ENCODE assay signal across 9 cellular contexts in genomic region chr1:12152106-12152891, GRCh38. TPM values are rescaled to one million over a fixed set of nuclear protein-coding genes. Genes with fewer than 3 reads are reported as not detected.
DNase-seq lines count a peak whose midpoint lies in the region; ATAC-seq and TF ChIP-seq lines count a peak whose summit lies in the region.
"Had no signal": no experiment of that assay in that cellular context is flagged by ENCODE, and none has a peak within 500 bp of the region (broad histone marks: within the 10 kb centered on the region; RNA-seq: fewer than 3 reads in every experiment).

No MANE protein-coding gene starts in this region.

- TF ChIP-seq CTCF in left ventricle myocardium inferior (IDR thresholded peaks at IDR 0.05; ENCODE audit: borderline replicate concordance) = no peak
- no peak for TF ChIP-seq CTCF in upper lobe of right lung (IDR thresholded peaks at IDR 0.05)
- TF ChIP-seq CTCF in osteocyte (IDR thresholded peaks at IDR 0.05) = no peak

- H3K27ac ChIP-seq in left ventricle myocardium inferior (replicated peaks) (peak overlapping the region; percentile 20), upper lobe of right lung (peak overlapping the region; percentile 75)
- H3K27ac ChIP-seq: VCaP had no signal

- H3K36me3 ChIP-seq in left ventricle myocardium inferior = no peaks in the 10 kb centered on the region
- H3K36me3 ChIP-seq in upper lobe of right lung = no peaks in the 10 kb centered on the region

- no peaks in the 10 kb centered on the region for H3K27me3 ChIP-seq in left ventricle myocardium inferior (ENCODE audit: low read depth)
- H3K27me3 ChIP-seq in upper lobe of right lung = no peaks in the 10 kb centered on the region

- H3K36me3 Mint-ChIP-seq in activated naive CD8-positive, alpha-beta T cell treated with anti-CD3 and anti-CD28 coated beads, Interleukin-2, amount 50 U/mL, for 24 hours (ENCODE audit: low read depth) = peaks cover 13% of the 10 kb centered on the region
- peaks cover 1% of the 10 kb centered on the region for H3K36me3 Mint-ChIP-seq in osteocyte (ENCODE audit: unreplicated experiment)

- H3K4me3 Mint-ChIP-seq in activated naive CD8-positive, alpha-beta T cell treated with anti-CD3 and anti-CD28 coated beads, Interleukin-2, amount 50 U/mL, for 24 hours = peak overlapping the region; percentile 16
- H3K4me3 Mint-ChIP-seq in osteocyte (ENCODE audit: unreplicated experiment) = no peak overlapping the region

- DNase-seq in left ventricle myocardium inferior (no peak), Right ventricle myocardium superior (no peak), upper lobe of right lung (no peak), DMS153 (lab: John Stamatoyannopoulos, UW) (no peak), osteocyte (ENCODE audit: extremely low spot score, unreplicated experiment) (no peak), NCI-H1092 (lab: John Stamatoyannopoulos, UW) (no peak)
- no peak for DNase-seq in activated naive CD8-positive, alpha-beta T cell treated with anti-CD3 and anti-CD28 coated beads, Interleukin-2, amount 50 U/mL, for 24 hours

- intact Hi-C loops in left ventricle myocardium inferior (cut with micrococcal nuclease) (no loop called here), Right ventricle myocardium superior (cut with DNase I) (no loop called here), upper lobe of right lung (cut with DNase I) (no loop called here)

- peaks cover 16% of the 10 kb centered on the region for H3K9me3 Mint-ChIP-seq in activated naive CD8-positive, alpha-beta T cell treated with anti-CD3 and anti-CD28 coated beads, Interleukin-2, amount 50 U/mL, for 24 hours
- H3K9me3 Mint-ChIP-seq in osteocyte (ENCODE audit: unreplicated experiment) = peaks cover 8% of the 10 kb centered on the region

- ATAC-seq in Right ventricle myocardium superior (ENCODE audit: poor library complexity) (no peak), HG03045 (IDR thresholded peaks at IDR 0.05; ENCODE audit: unreplicated experiment) (peak; percentile 73), upper lobe of right lung (no peak)
- peak; percentile 52 for ATAC-seq in activated naive CD8-positive, alpha-beta T cell treated with anti-CD3 and anti-CD28 coated beads, Interleukin-2, amount 50 U/mL, for 24 hours

- peaks cover 7% of the 10 kb centered on the region for H3K9me3 ChIP-seq in left ventricle myocardium inferior (replicated peaks)
- H3K9me3 ChIP-seq in upper lobe of right lung = no peaks in the 10 kb centered on the region

- H3K4me3 ChIP-seq in left ventricle myocardium inferior (no peak overlapping the region), upper lobe of right lung (no peak overlapping the region)

- H3K4me1 ChIP-seq in left ventricle myocardium inferior (peaks cover 44% of the 10 kb centered on the region), upper lobe of right lung (peaks cover 55% of the 10 kb centered on the region)

- H3K4me1 Mint-ChIP-seq in activated naive CD8-positive, alpha-beta T cell treated with anti-CD3 and anti-CD28 coated beads, Interleukin-2, amount 50 U/mL, for 24 hours = peaks cover 92% of the 10 kb centered on the region
- peaks cover 28% of the 10 kb centered on the region for H3K4me1 Mint-ChIP-seq in osteocyte (ENCODE audit: unreplicated experiment)

- H3K27ac Mint-ChIP-seq in activated naive CD8-positive, alpha-beta T cell treated with anti-CD3 and anti-CD28 coated beads, Interleukin-2, amount 50 U/mL, for 24 hours = peak overlapping the region; percentile 78
- no peak overlapping the region for H3K27ac Mint-ChIP-seq in osteocyte (ENCODE audit: unreplicated experiment)

- H3K27me3 Mint-ChIP-seq in activated naive CD8-positive, alpha-beta T cell treated with anti-CD3 and anti-CD28 coated beads, Interleukin-2, amount 50 U/mL, for 24 hours = no peaks in the 10 kb centered on the region
- H3K27me3 Mint-ChIP-seq in osteocyte (ENCODE audit: unreplicated experiment) = no peaks in the 10 kb centered on the region

RNA-seq across cellular contexts. Expression of gene TNFRSF1B, which starts 14.5 kb away (rescaled TPM):
- total RNA-seq in left ventricle myocardium inferior (16.2 TPM), Right ventricle myocardium superior (13.7 TPM), upper lobe of right lung (62.4 TPM), osteocyte (3.7 and 7.4 TPM in 2 replicates)

Comparison
In these comparisons a context has a peak if more than half of its experiments do, and no peak if none do; other contexts are left out.
1. ATAC-seq: peak in HG03045 (single experiment) and activated naive CD8-positive, alpha-beta T cell treated with anti-CD3 and anti-CD28 coated beads, Interleukin-2, amount 50 U/mL, for 24 hours (single experiment); none in Right ventricle myocardium superior (single experiment) and upper lobe of right lung (single experiment).